13 cellular contexts compared by ENCODE assay signal in genomic region chr6:44512868-44513641, GRCh38.
A peak's percentile ranks its signal among the peaks of the same experiment; 100 is the strongest.
DNase-seq lines count a peak whose midpoint lies in the region; ATAC-seq and TF ChIP-seq lines count a peak whose summit lies in the region.
"Had no signal": no experiment of that assay in that cellular context is flagged by ENCODE, and none has a peak within 500 bp of the region (broad histone marks: within the 10 kb centered on the region; RNA-seq: fewer than 3 reads in every experiment).

No MANE protein-coding gene starts in this region.

- in situ Hi-C loops in ACHN (cut with HindIII; ENCODE audit: low pct_ligation_motif_present, low pct_unique_long_range_greater_than_20kb, low sequenced_read_pairs), result no loop called here

- H2AFZ ChIP-seq in GM23338, result no peak overlapping the region

- no peak for TF ChIP-seq CTCF in WERI-Rb-1 (IDR thresholded peaks at IDR 0.05; ENCODE audit: low read depth, low read length)
- no peak for TF ChIP-seq CTCF in right atrium auricular region (IDR thresholded peaks at IDR 0.05)
- TF ChIP-seq CTCF in glutamatergic neuron (IDR thresholded peaks at IDR 0.05; ENCODE audit: partially characterized antibody, unreplicated experiment), result no peak
- TF ChIP-seq CTCF in GM23338 (conservative IDR thresholded peaks at IDR 0.05; ENCODE audit: low read depth in 2 of 2), result no peak

- H3K4me3 ChIP-seq in WERI-Rb-1 (ENCODE audit: low read depth, low read length) (no peak overlapping the region), right atrium auricular region (no peak overlapping the region), GM23338 (no peak overlapping the region)
- H3K4me3 ChIP-seq: lung had no signal

- no peaks in the 10 kb centered on the region for H4K20me1 ChIP-seq in GM23338 (replicated peaks; ENCODE audit: insufficient read depth)

- H3K36me3 Mint-ChIP-seq in glutamatergic neuron (ENCODE audit: unreplicated experiment), result no peaks in the 10 kb centered on the region
- no peaks in the 10 kb centered on the region for H3K36me3 Mint-ChIP-seq in GM23338 (ENCODE audit: low read depth)
- H3K36me3 Mint-ChIP-seq: CD4-positive, CD25-positive, alpha-beta regulatory T cell had no signal

- H3K4me3 Mint-ChIP-seq in glutamatergic neuron (ENCODE audit: unreplicated experiment), result no peak overlapping the region
- no peak overlapping the region for H3K4me3 Mint-ChIP-seq in GM23338
- H3K4me3 Mint-ChIP-seq: CD4-positive, CD25-positive, alpha-beta regulatory T cell; T-helper 17 cell had no signal

- no peak overlapping the region for H3K4me2 ChIP-seq in GM23338

- DNase-seq in ACHN (peak; percentile 19), H4 (ENCODE audit: low spot score) (peak; percentile 38), WERI-Rb-1 (peak; percentile 6), right atrium auricular region (ENCODE audit: low spot score) (peak; percentile 58), glutamatergic neuron (no peak), KG1 (lab: John Stamatoyannopoulos, UW) (no peak), GM23338 (ENCODE audit: low spot score) (no peak)
- DNase-seq: activated T-cell treated with anti-CD3 and anti-CD28 coated beads for 4 hours; CD4-positive, CD25-positive, alpha-beta regulatory T cell; NCI-H345; T-helper 17 cell had no signal

- no peaks in the 10 kb centered on the region for H3K9me3 ChIP-seq in WERI-Rb-1 (ENCODE audit: severe bottlenecking)
- H3K9me3 ChIP-seq in right atrium auricular region, result peaks cover 0 to 6% of the 10 kb centered on the region in 2 donors

- no peak for ATAC-seq in GM19467 (IDR thresholded peaks at IDR 0.05; ENCODE audit: unreplicated experiment)
- no peak for ATAC-seq in GM23338
- ATAC-seq: T-helper 17 cell had no signal

- H3K27me3 ChIP-seq in WERI-Rb-1 (ENCODE audit: insufficient read depth, low read depth, severe bottlenecking), result no peaks in the 10 kb centered on the region
- no peaks in the 10 kb centered on the region for H3K27me3 ChIP-seq in right atrium auricular region
- no peaks in the 10 kb centered on the region for H3K27me3 ChIP-seq in GM23338 (ENCODE audit: insufficient read depth)

- H3K36me3 ChIP-seq in WERI-Rb-1, result no peaks in the 10 kb centered on the region
- no peaks in the 10 kb centered on the region for H3K36me3 ChIP-seq in right atrium auricular region
- no peaks in the 10 kb centered on the region for H3K36me3 ChIP-seq in GM23338 (ENCODE audit: insufficient read depth)

- no peak overlapping the region for H3K27ac ChIP-seq in WERI-Rb-1
- no peak overlapping the region for H3K27ac ChIP-seq in right atrium auricular region
- H3K27ac ChIP-seq in GM23338 (ENCODE audit: low read depth), result no peak overlapping the region

- H3K4me1 ChIP-seq in right atrium auricular region (peaks cover 0 to 9% of the 10 kb centered on the region in 2 donors), GM23338 (ENCODE audit: insufficient read depth) (no peaks in the 10 kb centered on the region)

- H3K27me3 Mint-ChIP-seq in glutamatergic neuron (ENCODE audit: unreplicated experiment) (peaks cover 1% of the 10 kb centered on the region), GM23338 (ENCODE audit: insufficient read depth, low read depth, poor library complexity) (peaks cover 2% of the 10 kb centered on the region)
- H3K27me3 Mint-ChIP-seq: T-helper 17 cell had no signal

- H3K27ac Mint-ChIP-seq in glutamatergic neuron (ENCODE audit: unreplicated experiment) (no peak overlapping the region), GM23338 (no peak overlapping the region)
- H3K27ac Mint-ChIP-seq: CD4-positive, CD25-positive, alpha-beta regulatory T cell; T-helper 17 cell had no signal

- no peaks in the 10 kb centered on the region for H3F3A ChIP-seq in GM23338 (replicated peaks; ENCODE audit: low read depth)

- no peaks in the 10 kb centered on the region for H3K79me2 ChIP-seq in GM23338 (replicated peaks; ENCODE audit: insufficient read depth)

- H3K9me3 Mint-ChIP-seq in glutamatergic neuron (ENCODE audit: unreplicated experiment) (peaks cover 4% of the 10 kb centered on the region), GM23338 (no peaks in the 10 kb centered on the region; the same call in 1 of the 3 replicates)

- H3K9me2 ChIP-seq in GM23338 (ENCODE audit: insufficient read depth), result 0 out of 2 replicates have a peak, but pooled peaks cover 3% of the 10 kb centered on the region

- H3K4me1 Mint-ChIP-seq in glutamatergic neuron (ENCODE audit: low read depth, unreplicated experiment), result no peaks in the 10 kb centered on the region
- H3K4me1 Mint-ChIP-seq in GM23338, result no peaks in the 10 kb centered on the region
- H3K4me1 Mint-ChIP-seq: CD4-positive, CD25-positive, alpha-beta regulatory T cell; T-helper 17 cell had no signal

TF ChIP-seq in GM23338, 12 proteins besides CTCF, POLR2A, EP300 and RAD21 (continues in another document):
- no peak for TF ChIP-seq EZH2 (IDR thresholded peaks at IDR 0.05; ENCODE audit: low read depth, unreplicated experiment)
- no peak for TF ChIP-seq EZH2phosphoT487 (IDR thresholded peaks at IDR 0.05; ENCODE audit: unreplicated experiment)
- no peak for TF ChIP-seq JUNB (IDR thresholded peaks at IDR 0.05; ENCODE audit: unreplicated experiment)
- no peak for TF ChIP-seq NANOG (IDR thresholded peaks at IDR 0.05; ENCODE audit: borderline replicate concordance)
- TF ChIP-seq ETS1 (IDR thresholded peaks at IDR 0.05), result no peak
- TF ChIP-seq ZNF331 (CRISPR knock-in tag; IDR thresholded peaks at IDR 0.05; ENCODE audit: low read depth), result no peak
- TF ChIP-seq ZNF462 (CRISPR knock-in tag; IDR thresholded peaks at IDR 0.05), result no peak
- TF ChIP-seq ZNF114 (CRISPR knock-in tag; IDR thresholded peaks at IDR 0.05), result no peak
- TF ChIP-seq CREB1 (CRISPR knock-in tag; IDR thresholded peaks at IDR 0.05; ENCODE audit: low read depth), result no peak
- TF ChIP-seq STAT1 (IDR thresholded peaks at IDR 0.05; ENCODE audit: unreplicated experiment), result no peak
- no peak for TF ChIP-seq POLR2AphosphoS5 (IDR thresholded peaks at IDR 0.05; ENCODE audit: low read depth)

Comparison
In these comparisons a context has a peak if more than half of its experiments do, and no peak if none do; other contexts are left out.
1. DNase-seq: peak in ACHN (single experiment), H4 (single experiment), WERI-Rb-1 (single experiment) and right atrium auricular region (single experiment); none in glutamatergic neuron (single experiment), KG1 (single experiment) and GM23338 (single experiment).